10 cellular contexts compared by ENCODE assay signal in genomic region chr1:179217943-179218507, GRCh38. TPM values are rescaled to one million over a fixed set of nuclear protein-coding genes. Genes with fewer than 3 reads are reported as not detected.
DNase-seq lines count a peak whose midpoint lies in the region; ATAC-seq, FAIRE-seq and TF ChIP-seq lines count a peak whose summit lies in the region.
"Had no signal": no experiment of that assay in that cellular context is flagged by ENCODE, and none has a peak within 500 bp of the region (broad histone marks: within the 10 kb centered on the region; RNA-seq: fewer than 3 reads in every experiment).

No MANE protein-coding gene starts in this region.

- H3K4me3 ChIP-seq in Karpas-422 (ENCODE audit: low read length): no peak overlapping the region
- no peak overlapping the region for H3K4me3 ChIP-seq in GM12878

- no peaks in the 10 kb centered on the region for H3K9me3 Mint-ChIP-seq in memory B cell
- H3K9me3 Mint-ChIP-seq: activated T-cell treated with anti-CD3 and anti-CD28 coated beads, Interleukin-2, amount 50 U/mL, for 72 hours had no signal

- H2AFZ ChIP-seq in Karpas-422 (ENCODE audit: low read length) (no peak overlapping the region), GM12878 (ENCODE audit: control insufficient read depth, low read depth, low read length) (no peak overlapping the region)

- peaks cover 16% of the 10 kb centered on the region for H3K4me1 Mint-ChIP-seq in memory B cell

- H3K36me3 ChIP-seq in Karpas-422 (ENCODE audit: insufficient read depth, low read length): peaks cover 7% of the 10 kb centered on the region; the same call in 1 of the 2 replicates
- no peaks in the 10 kb centered on the region; a peak in 1 of 4 replicates for H3K36me3 ChIP-seq in GM12878 (ENCODE audit: control insufficient read depth in 2 of 2, insufficient read depth in 2 of 2, low read length in 1 of 2)

- no peaks in the 10 kb centered on the region for H3K27me3 Mint-ChIP-seq in memory B cell

- H3K79me2 ChIP-seq in Karpas-422 (ENCODE audit: low read length) (peaks cover 93% of the 10 kb centered on the region), GM12878 (ENCODE audit: control insufficient read depth, insufficient read depth, low read length) (no peaks in the 10 kb centered on the region; the same call in 1 of the 2 replicates)

- H3K9ac ChIP-seq in Karpas-422 (ENCODE audit: low read length): no peak overlapping the region
- no peak overlapping the region for H3K9ac ChIP-seq in GM12878 (ENCODE audit: control insufficient read depth, insufficient read depth, low read length)

- H3K4me2 ChIP-seq in Karpas-422 (ENCODE audit: low read depth, low read length, poor library complexity, severe bottlenecking) (no peak overlapping the region), GM12878 (ENCODE audit: control insufficient read depth, insufficient read depth) (no peak overlapping the region)

- peak overlapping the region; percentile 60 for H3K27ac Mint-ChIP-seq in memory B cell
- H3K27ac Mint-ChIP-seq: activated T-cell treated with anti-CD3 and anti-CD28 coated beads, Interleukin-2, amount 50 U/mL, for 72 hours had no signal

- WGBS in GM12878 (ENCODE audit: insufficient coverage, insufficient replicate concordance, low lambda C conversion rate, missing lambda C conversion rate): 68% methylated on average over 5 of the region's 5 CpGs

- H3K27me3 ChIP-seq in Karpas-422 (ENCODE audit: low read length): no peaks in the 10 kb centered on the region
- H3K27me3 ChIP-seq in GM12878 (replicated peaks in 1 of 2; ENCODE audit: control insufficient read depth in 2 of 2, insufficient read depth in 2 of 2, low read length in 1 of 2): no peaks in the 10 kb centered on the region

- TF ChIP-seq RAD21 in GM12878 (IDR thresholded peaks at IDR 0.05; ENCODE audit: insufficient read depth, low read depth, low read length): no peak

- no peak for TF ChIP-seq POLR2A in GM12878 (IDR thresholded peaks at IDR 0.05; ENCODE audit: low read depth, low read length)

- SMC1A ChIA-PET in GM12878 (lab: Charles Lee; ENCODE audit: uncharacterized antibody, unreplicated experiment): interaction anchor here (1.4 kb wide), 1 partner anchor 12 kb away, joined by 3 read pairs; the partner anchor contains the start of gene ABL2

- no peak for TF ChIP-seq EP300 in GM12878 (IDR thresholded peaks at IDR 0.05; ENCODE audit: borderline replicate concordance in 1 of 2, control insufficient read depth in 1 of 2, low read depth in 2 of 2, low read length in 2 of 2)

- DNase-seq in AG08396 (ENCODE audit: low spot score): peak; percentile 23
- DNase-seq in Karpas-422: peak; percentile 61
- no peak for DNase-seq in GM12878 (ENCODE audit: low read depth, low spot score)
- no peak for DNase-seq in memory B cell (ENCODE audit: low spot score in 2 of 2)
- no peak for DNase-seq in GM10248 (ENCODE audit: extremely low spot score)
- DNase-seq in ecto neural progenitor cell (ENCODE audit: low spot score): no peak
- DNase-seq in NCI-H2107 treated with DMSO at 0.1 percent for 48 hours (lab: John Stamatoyannopoulos, UW; ENCODE audit: unreplicated experiment): no peak
- DNase-seq: activated T-cell treated with anti-CD3 and anti-CD28 coated beads, Interleukin-2, amount 50 U/mL, for 72 hours had no signal

- BruUV-seq in GM12878 (replicated peaks; lab: Mats Ljungman, UMichigan): no TSS peak

- H3K27ac ChIP-seq in Karpas-422 (ENCODE audit: low read length): peak overlapping the region; percentile 57
- no peak overlapping the region for H3K27ac ChIP-seq in GM12878 (ENCODE audit: control insufficient read depth, insufficient read depth)

- no peak overlapping the region for H3K4me3 Mint-ChIP-seq in memory B cell
- H3K4me3 Mint-ChIP-seq: activated T-cell treated with anti-CD3 and anti-CD28 coated beads, Interleukin-2, amount 50 U/mL, for 72 hours had no signal

- in situ Hi-C loops in GM12878 (cut with MboI): no loop called here

- no peaks in the 10 kb centered on the region for H3K9me3 ChIP-seq in Karpas-422 (ENCODE audit: low read length)
- H3K9me3 ChIP-seq in GM12878 (replicated peaks; ENCODE audit: control insufficient read depth, insufficient read depth, low read length): no peaks in the 10 kb centered on the region

- CTCF ChIA-PET in GM12878 (lab: Yijun Ruan, JAX) (no interaction called here), GM10248 (lab: Yijun Ruan, JAX) (interaction anchor here (1.0 to 2.0 kb wide), 3 partner anchors 12 to 97 kb away, joined by 3 to 9 read pairs (median 3); no protein-coding TSS in a partner anchor)

- no peak for FAIRE-seq in GM12878 (lab: Jason Lieb, UNC)
- FAIRE-seq: keratinocyte had no signal

- ATAC-seq in GM12878 (no peak), memory B cell (ENCODE audit: low read depth) (no peak), GM21515 (IDR thresholded peaks at IDR 0.05; ENCODE audit: unreplicated experiment) (no peak)
- ATAC-seq: activated T-cell treated with anti-CD3 and anti-CD28 coated beads, Interleukin-2, amount 50 U/mL, for 72 hours had no signal

- RAD21 ChIA-PET in GM12878 (lab: Charles Lee; ENCODE audit: unreplicated experiment): no interaction called here

- no peak for TF ChIP-seq CTCF in GM12878 (IDR thresholded peaks at IDR 0.05 in 2 of 3, conservative IDR thresholded peaks at IDR 0.05 in 1 of 3; ENCODE audit: control insufficient read depth in 2 of 3, extremely low read depth in 1 of 3, insufficient read depth in 1 of 3, low read depth in 3 of 3, low read length in 3 of 3)
- no peak for TF ChIP-seq CTCF in GM10248 (IDR thresholded peaks at IDR 0.05; ENCODE audit: control extremely low read depth, extremely low read depth, low read depth, missing control alignments)

- H4K20me1 ChIP-seq in Karpas-422 (ENCODE audit: insufficient read depth, low read depth, low read length) (no peaks in the 10 kb centered on the region), GM12878 (ENCODE audit: control insufficient read depth, insufficient read depth) (no peaks in the 10 kb centered on the region)

- POLR2A ChIA-PET in GM12878 (lab: Charles Lee): no interaction called here
- POLR2A ChIA-PET in GM10248 (lab: Yijun Ruan, JAX): no interaction called here

- peaks cover 21% of the 10 kb centered on the region for H3K4me1 ChIP-seq in Karpas-422 (ENCODE audit: low read length)
- H3K4me1 ChIP-seq in GM12878 (ENCODE audit: control insufficient read depth, insufficient read depth, low read length): peaks cover 4% of the 10 kb centered on the region

- peaks cover 7% of the 10 kb centered on the region for H3K36me3 Mint-ChIP-seq in memory B cell

- intact Hi-C loops in GM12878 (cut with micrococcal nuclease; ENCODE audit: unreplicated experiment): no loop called here

- H3K9me2 ChIP-seq in Karpas-422 (replicated peaks; ENCODE audit: insufficient read depth, low read length): no peaks in the 10 kb centered on the region

TF ChIP-seq in GM12878, 131 proteins besides CTCF, POLR2A, EP300 and RAD21:
- TF ChIP-seq ZNF217 (IDR thresholded peaks at IDR 0.05): no peak
- TF ChIP-seq ZNF24 (IDR thresholded peaks at IDR 0.05): peak; percentile 61; the same call in 1 of the 2 replicates

RNA-seq across cellular contexts. Expression of gene ABL2, which starts 11.5 kb away (rescaled TPM):
- total RNA-seq in Karpas-422 (2014; rRNA removed; shearing (Covaris generic); ENCODE audit: low replicate concordance): 11.3 and 14.3 TPM in 2 replicates
- total RNA-seq in GM12878 (2013; cell fraction: nucleolus; rRNA removed): 35.1 and 35.3 TPM in 2 replicates
- total RNA-seq in GM12878 (2014; rRNA removed): 2.7 and 3.9 TPM in 2 replicates
- 4.8 and 5.9 TPM in 2 replicates for total RNA-seq in GM12878 (2014; rRNA removed; fragmentation: Illumina TruSeq; extraction: Trizol)
- 8.3 and 9.4 TPM in 2 replicates for total RNA-seq in GM12878 (2021)
- 1.2 TPM for polyA plus RNA-seq in GM12878 (2011; ENCODE audit: low read depth)
- polyA plus RNA-seq in GM12878 (2011; rRNA removed): 5.2 and 5.6 TPM in 2 replicates
- 3.1 and 3.7 TPM in 2 replicates for polyA plus RNA-seq in GM12878 (2011; cell fraction: cytosol; rRNA removed)
- polyA plus RNA-seq in GM12878 (2011; cell fraction: nucleus; rRNA removed): 3.4 and 5.2 TPM in 2 replicates
- polyA plus RNA-seq in GM12878 (2012): 1.7 TPM in 2 replicates
- polyA plus RNA-seq in GM12878 (2014; fragmentation: Illumina TruSeq; extraction: Trizol): 4.7 and 5.2 TPM in 2 replicates
- polyA plus RNA-seq in GM12878 (2014; fragmentation: Nextera tagmentation; extraction: Ambion mirVana): 1 to 10 TPM in 1 of 2 experiments, under 1 TPM in 1; 0.57 to 1.2 TPM
- 3.3 and 3.9 TPM in 2 replicates for polyA plus RNA-seq in GM12878 (2014; rRNA removed)
- 1 to 10 TPM; 1.1 to 1.6 TPM for polyA plus RNA-seq in GM12878 (2016; fragmentation: Nextera tagmentation; extraction: Ambion mirVana)
- 13.5 and 23.3 TPM in 2 replicates for polyA minus RNA-seq in GM12878 (2011; rRNA and poly(A)+ RNA removed)
- polyA minus RNA-seq in GM12878 (2011; cell fraction: cytosol; rRNA and poly(A)+ RNA removed): 5.1 and 6.8 TPM in 2 replicates
- 3.7 and 9.3 TPM in 2 replicates for polyA minus RNA-seq in GM12878 (2011; cell fraction: nucleus; rRNA and poly(A)+ RNA removed)

Comparison
In these comparisons a context has a peak if more than half of its experiments do, and no peak if none do; other contexts are left out.
1. DNase-seq: peak in AG08396 (single experiment) and Karpas-422 (single experiment); none in GM12878 (single experiment), memory B cell (0 of 2), GM10248 (single experiment), ecto neural progenitor cell (single experiment) and NCI-H2107 treated with DMSO at 0.1 percent for 48 hours (single experiment).